ENCODE assay signal across 8 cellular contexts in genomic region chr1:39214998-39215873, GRCh38. TPM values are rescaled to one million over a fixed set of nuclear protein-coding genes. Genes with fewer than 3 reads are reported as not detected.
A peak's percentile ranks its signal among the peaks of the same experiment; 100 is the strongest.
DNase-seq lines count a peak whose midpoint lies in the region; ATAC-seq, FAIRE-seq and TF ChIP-seq lines count a peak whose summit lies in the region.

No MANE protein-coding gene starts in this region.

- no peak overlapping the region for H3K9ac ChIP-seq in H1 (replicated peaks in 1 of 4; ENCODE audit: extremely low read depth in 1 of 4, low read depth in 3 of 4, low read length in 3 of 4)

- no peak overlapping the region for H4K91ac ChIP-seq in H1 (replicated peaks; ENCODE audit: insufficient read length, low read length)

- H2AK5ac ChIP-seq in H1 (ENCODE audit: low read depth, low read length): no peak overlapping the region

- H3K79me2 ChIP-seq in H1 (ENCODE audit: control insufficient read depth in 1 of 2, insufficient read depth in 2 of 2, low read length in 2 of 2): peaks cover 0 to 71% of the 10 kb centered on the region in 2 experiments; a peak in 3 of 4 replicates

- peak overlapping the region in 1 of 2 experiments; percentile 39; a peak in 1 of 4 replicates for H3K4me2 ChIP-seq in H1 (ENCODE audit: insufficient read depth in 1 of 2, low read depth in 2 of 2, low read length in 2 of 2)

- H3K27ac Mint-ChIP-seq in progenitor cell of endocrine pancreas: peak overlapping the region; percentile 91

- H3K27me3 Mint-ChIP-seq in progenitor cell of endocrine pancreas: no peaks in the 10 kb centered on the region

- POLR2A ChIA-PET in H1 (lab: Charles Lee; ENCODE audit: partially characterized antibody): interaction anchor here (0.7 to 3.0 kb wide), 8 partner anchors 8 to 109 kb away, joined by 3 to 22 read pairs (median 5); partner anchors contain the start of gene MACF1

- no peak for FAIRE-seq in H1 (lab: Jason Lieb, UNC)

- no peak overlapping the region for H3K27ac ChIP-seq in H1 (ENCODE audit: low read depth, low read length)

- peaks cover 30% of the 10 kb centered on the region for H3K4me1 Mint-ChIP-seq in progenitor cell of endocrine pancreas (ENCODE audit: low read depth)

- H3K4me3 ChIP-seq in H1 (ENCODE audit: extremely low read depth in 1 of 4, insufficient read depth in 2 of 4, low read depth in 3 of 4, low read length in 4 of 4): no peak overlapping the region

- H3K4ac ChIP-seq in H1 (replicated peaks; ENCODE audit: insufficient read length, low read depth, low read length): no peak overlapping the region

- no peak overlapping the region for H3K23ac ChIP-seq in H1 (ENCODE audit: insufficient read length)

- no peak overlapping the region for H3K18ac ChIP-seq in H1 (ENCODE audit: extremely low read depth, low read length)

- H3K36me3 Mint-ChIP-seq in progenitor cell of endocrine pancreas (ENCODE audit: insufficient read depth): no peaks in the 10 kb centered on the region

- H2BK5ac ChIP-seq in H1 (ENCODE audit: low read depth, low read length): no peak overlapping the region

- peaks cover 23% of the 10 kb centered on the region for H3K79me1 ChIP-seq in H1 (ENCODE audit: low read depth, low read length)

- TF ChIP-seq CTCF in H1 (IDR thresholded peaks at IDR 0.05; ENCODE audit: control extremely low read depth in 1 of 3, insufficient read depth in 1 of 3, low read depth in 1 of 3, low read length in 3 of 3) (no peak), progenitor cell of endocrine pancreas (IDR thresholded peaks at IDR 0.05; ENCODE audit: unreplicated experiment) (no peak)

- CTCF ChIA-PET in H1 (lab: Charles Lee; ENCODE audit: partially characterized antibody): interaction anchor here (0.6 to 3.8 kb wide), 14 partner anchors 8 to 1536 kb away, joined by 3 to 33 read pairs (median 4); partner anchors contain the start of gene MACF1

- H3K4me3 Mint-ChIP-seq in progenitor cell of endocrine pancreas (ENCODE audit: low read depth): no peak overlapping the region

- WGBS in H1 (ENCODE audit: extremely low coverage in 1 of 2, insufficient coverage in 1 of 2, insufficient read length in 1 of 2, insufficient replicate concordance in 2 of 2, low coverage in 1 of 2, low lambda C conversion rate in 2 of 2, missing lambda C conversion rate in 1 of 2), 2 experiments: 92% methylated on average over 10 of the region's 11 CpGs; no CpG with 5 or more reads in 1 of the 2 experiments

- peak; percentile 68 for ATAC-seq in GM19035 (IDR thresholded peaks at IDR 0.05; ENCODE audit: unreplicated experiment)
- peak; percentile 61 for ATAC-seq in HG03045 (IDR thresholded peaks at IDR 0.05; ENCODE audit: unreplicated experiment)
- no peak for ATAC-seq in GM21367 (IDR thresholded peaks at IDR 0.05; ENCODE audit: unreplicated experiment)

- no peaks in the 10 kb centered on the region for H3K9me3 ChIP-seq in H1 (ENCODE audit: insufficient read depth in 2 of 2, low read depth in 1 of 2, low read length in 1 of 2)

- H2BK120ac ChIP-seq in H1 (replicated peaks; ENCODE audit: low read depth, low read length): no peak overlapping the region

- H3K9me3 Mint-ChIP-seq in progenitor cell of endocrine pancreas (ENCODE audit: low read depth): no peaks in the 10 kb centered on the region

- DNase-seq in T-helper 9 cell (peak; percentile 33), H1 (ENCODE audit: low read depth in 1 of 2, low spot score in 2 of 2) (peak in 1 of 2 experiments; percentile 47), progenitor cell of endocrine pancreas (ENCODE audit: low spot score, unreplicated experiment) (no peak), NCI-H1436 treated with DMSO at 0.1 percent for 48 hours (lab: John Stamatoyannopoulos, UW) (no peak), NCI-H345 treated with DMSO at 0.1 percent for 48 hours (lab: John Stamatoyannopoulos, UW; ENCODE audit: unreplicated experiment) (no peak)

- H3K14ac ChIP-seq in H1 (ENCODE audit: insufficient read length): no peak overlapping the region

- H2AFZ ChIP-seq in H1 (ENCODE audit: low read length): no peak overlapping the region

- no peaks in the 10 kb centered on the region for H3K23me2 ChIP-seq in H1 (ENCODE audit: low read depth, low read length)

- no peak for TF ChIP-seq EP300 in H1 (IDR thresholded peaks at IDR 0.05; ENCODE audit: borderline replicate concordance in 1 of 2, low read depth in 2 of 2, low read length in 2 of 2)

- H2BK20ac ChIP-seq in H1 (ENCODE audit: low read length): no peak overlapping the region

- no peak for TF ChIP-seq RAD21 in H1 (IDR thresholded peaks at IDR 0.05 in 1 of 2, conservative IDR thresholded peaks at IDR 0.05 in 1 of 2; ENCODE audit: low read depth in 2 of 2, low read length in 2 of 2)

- no peak overlapping the region; the same call in 1 of the 2 replicates for H2BK12ac ChIP-seq in H1 (ENCODE audit: low read depth, low read length)

- no peak overlapping the region for H3K56ac ChIP-seq in H1 (replicated peaks; ENCODE audit: insufficient read length, low read depth, low read length)

- H3K27me3 ChIP-seq in H1 (replicated peaks in 1 of 4; ENCODE audit: control insufficient read depth in 3 of 4, extremely low read depth in 1 of 4, insufficient read depth in 3 of 4, low read length in 3 of 4): no peaks in the 10 kb centered on the region

- H4K8ac ChIP-seq in H1 (ENCODE audit: extremely low read depth, insufficient read depth, low read length): no peak overlapping the region

- no peaks in the 10 kb centered on the region; a peak in 1 of 8 replicates for H3K36me3 ChIP-seq in H1 (ENCODE audit: control insufficient read depth in 2 of 4, insufficient read depth in 4 of 4, low read length in 3 of 4)

- no peak overlapping the region for H4K5ac ChIP-seq in H1 (ENCODE audit: insufficient read length, low read depth, low read length)

- TF ChIP-seq POLR2A in H1 (IDR thresholded peaks at IDR 0.05; ENCODE audit: control extremely low read depth in 1 of 2, low read depth in 2 of 2, low read length in 2 of 2): no peak

- peaks cover 10 to 23% (median 13%) of the 10 kb centered on the region in 4 experiments for H3K4me1 ChIP-seq in H1 (replicated peaks in 1 of 4; ENCODE audit: control insufficient read depth in 3 of 4, insufficient read depth in 4 of 4, low read length in 3 of 4)

- H2BK15ac ChIP-seq in H1 (ENCODE audit: low read length): peak overlapping the region; percentile 6; the same call in 1 of the 2 replicates

- peaks cover 3 to 5% of the 10 kb centered on the region in 2 experiments for H4K20me1 ChIP-seq in H1 (replicated peaks in 1 of 2; ENCODE audit: control insufficient read depth in 1 of 2, insufficient read depth in 2 of 2, low read length in 2 of 2)

TF ChIP-seq in H1, 55 proteins besides CTCF, POLR2A, EP300 and RAD21 (continues in another document):
- TF ChIP-seq EZH2 (IDR thresholded peaks at IDR 0.05; ENCODE audit: low read depth, low read length, severe bottlenecking): no peak
- no peak for TF ChIP-seq SP1 (IDR thresholded peaks at IDR 0.05; ENCODE audit: low read depth, low read length)
- TF ChIP-seq CHD1 (IDR thresholded peaks at IDR 0.05; ENCODE audit: low read depth, low read length): no peak
- TF ChIP-seq NRF1 (IDR thresholded peaks at IDR 0.05; ENCODE audit: low read depth, low read length): no peak
- no peak for TF ChIP-seq SAP30 (IDR thresholded peaks at IDR 0.05; ENCODE audit: insufficient read depth, insufficient replicate concordance, low read length)

RNA-seq across cellular contexts. Expression of gene MACF1, which starts 10.7 kb away (rescaled TPM):
- total RNA-seq in H1 (2021; fragmentation: NEBNext Ultra II Directional; extraction: Animal tissue kit (Norgen Biotek cat#: 25700)): 261 and 285 TPM in 2 replicates
- 57.6 and 59.8 TPM in 2 replicates for polyA plus RNA-seq in H1 (2011; rRNA removed)
- polyA plus RNA-seq in H1 (2011; cell fraction: cytosol; rRNA removed): 58.6 TPM
- polyA plus RNA-seq in H1 (2011; cell fraction: nucleus; rRNA removed): 249 TPM
- 118 to 148 TPM (median 133 TPM) in 4 replicates for polyA plus RNA-seq in H1 (2012, experiment 1 of 2)
- polyA plus RNA-seq in H1 (2012, experiment 2 of 2): 7.3 TPM
- 141 TPM for polyA plus RNA-seq in H1 (2013, experiment 1 of 2)
- polyA plus RNA-seq in H1 (2013, experiment 2 of 2): 133 TPM
- polyA minus RNA-seq in H1 (2011; rRNA and poly(A)+ RNA removed): 265 and 314 TPM in 2 replicates
- 150 TPM for polyA minus RNA-seq in H1 (2011; cell fraction: cytosol; rRNA and poly(A)+ RNA removed)
- polyA minus RNA-seq in H1 (2011; cell fraction: nucleus; rRNA and poly(A)+ RNA removed): 618 TPM
- total RNA-seq in progenitor cell of endocrine pancreas: 241 and 285 TPM in 2 replicates
